ENCODE assay signal across 1 cellular context in genomic region chr17:48611213-48611612, GRCh38.
TF ChIP-seq lines count a peak whose summit lies in the region.

No MANE protein-coding gene starts in this region.

TF ChIP-seq in IMR-90, 13 proteins besides CTCF, POLR2A, EP300 and RAD21:
- TF ChIP-seq MXI1 (IDR thresholded peaks at IDR 0.05; ENCODE audit: borderline replicate concordance, low read depth, low read length), result no peak
- TF ChIP-seq CEBPB (IDR thresholded peaks at IDR 0.05; ENCODE audit: low read depth, low read length), result no peak
